1 cellular context compared by ENCODE assay signal in genomic region chr5:135887881-135888614, GRCh38.
TF ChIP-seq lines count a peak whose summit lies in the region.

No MANE protein-coding gene starts in this region.

TF ChIP-seq in GM12878, 131 proteins besides CTCF, POLR2A, EP300 and RAD21 (continued from another document):
- no peak for TF ChIP-seq MAX (IDR thresholded peaks at IDR 0.05; ENCODE audit: low read depth, low read length)
- TF ChIP-seq NBN (IDR thresholded peaks at IDR 0.05) = no peak
- no peak for TF ChIP-seq MXI1 (IDR thresholded peaks at IDR 0.05; ENCODE audit: low read depth, low read length)
- TF ChIP-seq SREBF2 (IDR thresholded peaks at IDR 0.05; ENCODE audit: low read length) = no peak
- TF ChIP-seq TCF7 (IDR thresholded peaks at IDR 0.05; ENCODE audit: borderline replicate concordance) = no peak
- no peak for TF ChIP-seq HDGF (IDR thresholded peaks at IDR 0.05)
- no peak for TF ChIP-seq ZBTB4 (CRISPR knock-in tag; IDR thresholded peaks at IDR 0.05)
- TF ChIP-seq CEBPB (IDR thresholded peaks at IDR 0.05; ENCODE audit: borderline replicate concordance in 1 of 2, low read depth in 2 of 2, low read length in 2 of 2) = no peak
- TF ChIP-seq ZBED1 (IDR thresholded peaks at IDR 0.05; ENCODE audit: borderline replicate concordance) = no peak
- TF ChIP-seq, protein P1, sequence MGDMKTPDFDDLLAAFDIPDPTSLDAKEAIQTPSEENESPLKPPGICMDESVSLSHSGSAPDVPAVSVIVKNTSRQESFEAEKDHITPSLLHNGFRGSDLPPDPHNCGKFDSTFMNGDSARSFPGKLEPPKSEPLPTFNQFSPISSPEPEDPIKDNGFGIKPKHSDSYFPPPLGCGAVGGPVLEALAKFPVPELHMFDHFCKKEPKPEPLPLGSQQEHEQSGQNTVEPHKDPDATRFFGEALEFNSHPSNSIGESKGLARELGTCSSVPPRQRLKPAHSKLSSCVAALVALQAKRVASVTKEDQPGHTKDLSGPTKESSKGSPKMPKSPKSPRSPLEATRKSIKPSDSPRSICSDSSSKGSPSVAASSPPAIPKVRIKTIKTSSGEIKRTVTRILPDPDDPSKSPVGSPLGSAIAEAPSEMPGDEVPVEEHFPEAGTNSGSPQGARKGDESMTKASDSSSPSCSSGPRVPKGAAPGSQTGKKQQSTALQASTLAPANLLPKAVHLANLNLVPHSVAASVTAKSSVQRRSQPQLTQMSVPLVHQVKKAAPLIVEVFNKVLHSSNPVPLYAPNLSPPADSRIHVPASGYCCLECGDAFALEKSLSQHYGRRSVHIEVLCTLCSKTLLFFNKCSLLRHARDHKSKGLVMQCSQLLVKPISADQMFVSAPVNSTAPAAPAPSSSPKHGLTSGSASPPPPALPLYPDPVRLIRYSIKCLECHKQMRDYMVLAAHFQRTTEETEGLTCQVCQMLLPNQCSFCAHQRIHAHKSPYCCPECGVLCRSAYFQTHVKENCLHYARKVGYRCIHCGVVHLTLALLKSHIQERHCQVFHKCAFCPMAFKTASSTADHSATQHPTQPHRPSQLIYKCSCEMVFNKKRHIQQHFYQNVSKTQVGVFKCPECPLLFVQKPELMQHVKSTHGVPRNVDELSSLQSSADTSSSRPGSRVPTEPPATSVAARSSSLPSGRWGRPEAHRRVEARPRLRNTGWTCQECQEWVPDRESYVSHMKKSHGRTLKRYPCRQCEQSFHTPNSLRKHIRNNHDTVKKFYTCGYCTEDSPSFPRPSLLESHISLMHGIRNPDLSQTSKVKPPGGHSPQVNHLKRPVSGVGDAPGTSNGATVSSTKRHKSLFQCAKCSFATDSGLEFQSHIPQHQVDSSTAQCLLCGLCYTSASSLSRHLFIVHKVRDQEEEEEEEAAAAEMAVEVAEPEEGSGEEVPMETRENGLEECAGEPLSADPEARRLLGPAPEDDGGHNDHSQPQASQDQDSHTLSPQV (IDR thresholded peaks at IDR 0.05) = no peak
- no peak for TF ChIP-seq SMAD5 (IDR thresholded peaks at IDR 0.05; ENCODE audit: low read depth)
- TF ChIP-seq FOS (IDR thresholded peaks at IDR 0.05; ENCODE audit: borderline replicate concordance, extremely low read depth, insufficient read length) = no peak
